8 cellular contexts compared by ENCODE assay signal in the genomic region with DNA sequence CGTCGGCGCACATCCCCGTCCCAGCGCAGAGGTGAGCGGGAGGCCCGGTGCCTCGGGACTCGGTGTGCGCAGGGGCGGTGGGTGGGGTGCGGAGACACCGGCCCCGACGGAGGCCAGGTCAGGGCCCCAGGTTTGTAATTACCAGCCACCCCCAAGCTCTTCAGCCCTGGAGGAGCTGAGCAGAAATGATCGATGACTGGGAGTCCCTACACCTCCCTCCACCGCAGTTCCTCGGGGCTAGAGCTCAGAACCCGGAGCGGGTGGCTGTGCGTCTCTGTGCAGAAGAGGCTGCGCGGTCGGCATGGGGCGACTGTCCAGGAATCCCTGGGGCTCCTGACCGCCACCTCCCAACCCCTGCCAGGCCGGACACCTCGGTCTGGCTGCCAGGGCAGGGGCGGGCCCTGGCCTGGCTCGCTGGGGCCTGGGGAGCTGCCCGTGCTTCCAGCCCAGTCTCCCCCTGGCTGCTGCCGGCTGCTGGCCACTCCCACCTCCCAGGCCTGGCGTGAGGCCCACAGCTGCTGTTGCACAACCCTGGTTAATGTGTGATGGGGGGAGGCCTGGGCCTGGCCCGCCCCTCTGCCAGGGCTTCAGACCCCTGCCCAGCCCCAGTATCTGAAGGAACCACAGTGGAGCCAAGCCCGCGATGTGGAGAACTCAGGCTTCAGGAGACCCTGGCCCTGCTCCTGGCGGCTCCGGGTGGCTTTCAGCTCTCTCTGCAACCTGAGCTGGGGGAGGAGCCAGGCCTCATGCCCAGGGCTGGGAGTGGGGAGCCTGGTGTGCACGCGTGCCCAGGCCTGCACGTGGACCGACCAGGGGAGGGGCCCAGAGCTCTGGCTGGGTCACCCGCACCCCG. TPM values are rescaled to one million over a fixed set of nuclear protein-coding genes. Genes with fewer than 3 reads are reported as not detected.
DNase-seq lines count a peak whose midpoint lies in the region; TF ChIP-seq lines count a peak whose summit lies in the region.

No MANE protein-coding gene starts in this region.

- peak; percentile 25 for TF ChIP-seq POLR2A in breast epithelium (IDR thresholded peaks at IDR 0.05)

- intact Hi-C loops in breast epithelium (cut with DNase I; ENCODE audit: low total_unique reads) = no loop called here

- H3K4me3 ChIP-seq in breast epithelium (peak overlapping the region; percentile 60 to 83 (median 61)), iPS-11a (ENCODE audit: low read depth, low read length) (peak overlapping the region; percentile 63)

- H3K27me3 ChIP-seq in breast epithelium = no peaks in the 10 kb centered on the region

- TF ChIP-seq CTCF in breast epithelium (IDR thresholded peaks at IDR 0.05) = no peak

- peak overlapping the region; percentile 80 to 99 for H3K27ac ChIP-seq in breast epithelium

- H3K4me1 ChIP-seq in breast epithelium = peaks cover 26 to 31% of the 10 kb centered on the region in 2 donors

- DNase-seq in NCI-H2081 (lab: John Stamatoyannopoulos, UW) (peak; percentile 71 to 82), NCI-H2081 treated with DMSO at 0.1 percent for 48 hours (lab: John Stamatoyannopoulos, UW) (no peak), LoVo (ENCODE audit: low spot score) (peak; percentile 76), SIG-M5 (lab: John Stamatoyannopoulos, UW) (peak; percentile 16), breast epithelium (ENCODE audit: low spot score in 2 of 2) (peak; percentile 90 to 95), putamen (ENCODE audit: low spot score) (peak; percentile 67)
- DNase-seq in activated CD4-positive, CD25-positive, alpha-beta regulatory T cell (lab: John Stamatoyannopoulos, UW) = no peak

- H3K36me3 ChIP-seq in breast epithelium = no peaks in the 10 kb centered on the region

- no peaks in the 10 kb centered on the region for H3K9me3 ChIP-seq in breast epithelium

RNA-seq across cellular contexts. Expression of a gene that starts 1.2 kb away (rescaled TPM):
- total RNA-seq in breast epithelium = 10 to 100 TPM; 22.9 to 58.9 (median 36.9) TPM

RNA-seq across cellular contexts. Expression of a gene that starts 4.3 kb away (rescaled TPM):
- 10 to 100 TPM in 2 of 3 donors, 1 to 10 TPM in 1; 7.0 to 16.7 (median 12.0) TPM for total RNA-seq in breast epithelium

RNA-seq across cellular contexts. Expression of a gene that starts 32.9 kb away (rescaled TPM):
- 10 to 100 TPM; 17.6 to 26.9 (median 24.9) TPM for total RNA-seq in breast epithelium

RNA-seq across cellular contexts. Expression of a gene that starts 33.0 kb away (rescaled TPM):
- total RNA-seq in breast epithelium = 10 to 100 TPM; 30.7 to 41.0 (median 32.3) TPM

RNA-seq across cellular contexts. Expression of a gene that starts 44.3 kb away (rescaled TPM):
- total RNA-seq in breast epithelium = 10 to 100 TPM in 1 of 3 donors, 1 to 10 TPM in 2; 2.8 to 40.0 (median 7.4) TPM

Comparison
In these comparisons a context has a peak if more than half of its experiments do, and no peak if none do; other contexts are left out.
1. DNase-seq: peak in NCI-H2081 (2 of 2), LoVo (single experiment), SIG-M5 (single experiment), breast epithelium (2 of 2) and putamen (single experiment); none in NCI-H2081 treated with DMSO at 0.1 percent for 48 hours (single experiment) and activated CD4-positive, CD25-positive, alpha-beta regulatory T cell (0 of 4).